In the genomic region with DNA sequence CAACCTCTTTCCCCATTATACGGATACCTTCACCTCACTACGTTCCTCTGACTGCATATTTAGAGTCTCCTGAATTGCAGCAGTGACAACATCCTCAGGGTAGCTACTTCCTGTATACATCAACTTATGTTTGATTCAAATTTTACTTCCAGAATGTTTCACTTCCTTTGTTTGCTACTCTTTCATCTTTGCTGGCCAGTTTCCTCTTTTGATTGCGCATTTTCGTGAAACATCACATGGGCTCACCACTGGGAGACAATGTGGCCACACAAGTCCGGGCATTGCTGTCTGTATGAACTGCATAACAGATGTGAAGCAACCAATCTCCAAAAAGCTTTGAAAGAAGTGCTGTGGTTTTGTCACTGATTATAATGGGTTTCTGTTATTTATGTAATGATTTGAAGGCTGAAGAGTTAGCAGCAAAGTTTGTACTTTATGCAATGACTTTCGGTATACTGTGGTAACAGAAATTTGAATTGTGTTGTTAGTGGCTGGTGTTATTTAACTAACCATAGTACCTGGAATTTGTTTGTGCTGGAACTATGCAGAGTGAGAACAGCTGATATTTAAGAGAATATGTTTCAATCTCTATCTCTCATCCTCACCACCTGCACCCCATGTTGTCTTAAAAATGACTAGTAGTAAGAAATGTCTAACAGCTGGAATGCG, we compare ENCODE assay signal across 8 cellular contexts. TPM values are rescaled to one million over a fixed set of nuclear protein-coding genes. Genes with fewer than 3 reads are reported as not detected.
DNase-seq lines count a peak whose midpoint lies in the region; ATAC-seq and TF ChIP-seq lines count a peak whose summit lies in the region.

No MANE protein-coding gene starts in this region.

- no peak overlapping the region for H2AFZ ChIP-seq in H9 (ENCODE audit: low read length)

- DNase-seq in H9 (no peak), NB4 (ENCODE audit: low read depth) (peak; percentile 45), NCI-H1930 (lab: John Stamatoyannopoulos, UW) (no peak), NCI-H345 treated with DMSO at 0.1 percent for 48 hours (lab: John Stamatoyannopoulos, UW; ENCODE audit: unreplicated experiment) (no peak), NCI-H2196 treated with DMSO at 0.1 percent for 48 hours (lab: John Stamatoyannopoulos, UW; ENCODE audit: unreplicated experiment) (no peak)
- DNase-seq in effector memory CD8-positive, alpha-beta T cell = peak in 2 of 3 experiments; percentile 10 to 21

- no peaks in the 10 kb centered on the region for H3K27me3 ChIP-seq in H9 (ENCODE audit: insufficient read depth, low read length)

- no peaks in the 10 kb centered on the region for H4K20me1 ChIP-seq in H9 (ENCODE audit: control insufficient read depth, insufficient read depth, insufficient read length)

- peak; percentile 83 for ATAC-seq in GM18861 (IDR thresholded peaks at IDR 0.05; ENCODE audit: unreplicated experiment)
- peak; percentile 85 for ATAC-seq in effector memory CD8-positive, alpha-beta T cell (replicated peaks)
- peak; percentile 83 for ATAC-seq in stimulated activated memory B cell treated with anti-CD40 and anti-IgM and Interleukin-4, amounts not matched to agents 10 μg/mL and 1 μg/mL and 100 μg/mL, for 72 hours

- H3K27ac Mint-ChIP-seq in H9 = peak overlapping the region in 1 of 3 experiments; percentile 4; a peak in 2 of 7 replicates
- no peak overlapping the region for H3K27ac Mint-ChIP-seq in effector memory CD8-positive, alpha-beta T cell
- H3K27ac Mint-ChIP-seq in stimulated activated memory B cell treated with anti-CD40 and anti-IgM and Interleukin-4, amounts not matched to agents 10 μg/mL and 1 μg/mL and 100 μg/mL, for 72 hours = no peak overlapping the region

- no peaks in the 10 kb centered on the region for H3K9me3 ChIP-seq in H9 (ENCODE audit: control insufficient read depth, low read depth, low read length)

- no peak overlapping the region for H2BK20ac ChIP-seq in H9 (ENCODE audit: low read depth, low read length, poor library complexity, severe bottlenecking)

- no peaks in the 10 kb centered on the region for H3K23me2 ChIP-seq in H9 (ENCODE audit: insufficient read length, low read depth, low read length, poor library complexity, severe bottlenecking)

- no peak overlapping the region for H3K4ac ChIP-seq in H9 (ENCODE audit: low read depth, low read length)

- H3K4me2 ChIP-seq in H9 (ENCODE audit: insufficient read depth, insufficient read length, low read length) = no peak overlapping the region

- H3K79me2 ChIP-seq in H9 (ENCODE audit: insufficient read depth, low read length) = no peaks in the 10 kb centered on the region

- H3K23ac ChIP-seq in H9 (ENCODE audit: insufficient read length, low read depth, low read length) = no peak overlapping the region

- H2BK12ac ChIP-seq in H9 (ENCODE audit: insufficient read length, low read depth, low read length) = no peak overlapping the region

- no peak overlapping the region for H2AK5ac ChIP-seq in H9 (ENCODE audit: insufficient read length, low read length)

- no peak overlapping the region for H2BK15ac ChIP-seq in H9 (ENCODE audit: low read depth, low read length)

- H4K91ac ChIP-seq in H9 (ENCODE audit: insufficient read length, low read depth, low read length) = no peak overlapping the region

- H3K9ac ChIP-seq in H9 (ENCODE audit: extremely low read depth, insufficient read length, low read length) = no peak overlapping the region

- no peaks in the 10 kb centered on the region; the same call in 1 of the 2 replicates for H3K27me3 Mint-ChIP-seq in H9 (ENCODE audit: low read depth)
- peaks cover 0 to 23% of the 10 kb centered on the region in 2 donors for H3K27me3 Mint-ChIP-seq in effector memory CD8-positive, alpha-beta T cell
- peaks cover 14% of the 10 kb centered on the region for H3K27me3 Mint-ChIP-seq in stimulated activated memory B cell treated with anti-CD40 and anti-IgM and Interleukin-4, amounts not matched to agents 10 μg/mL and 1 μg/mL and 100 μg/mL, for 72 hours

- H3K4me1 Mint-ChIP-seq in H9 = peaks cover 4 to 6% of the 10 kb centered on the region in 2 experiments
- peaks cover 0 to 3% of the 10 kb centered on the region in 2 donors for H3K4me1 Mint-ChIP-seq in effector memory CD8-positive, alpha-beta T cell (ENCODE audit: low read depth in 2 of 2)
- peaks cover 11% of the 10 kb centered on the region for H3K4me1 Mint-ChIP-seq in stimulated activated memory B cell treated with anti-CD40 and anti-IgM and Interleukin-4, amounts not matched to agents 10 μg/mL and 1 μg/mL and 100 μg/mL, for 72 hours

- H3K79me1 ChIP-seq in H9 (ENCODE audit: insufficient read depth, low read depth, low read length, poor library complexity, severe bottlenecking) = no peaks in the 10 kb centered on the region

- no CpG with 5 or more reads among the region's 7 CpGs for WGBS in H9 (ENCODE audit: extremely low coverage, insufficient read length, low lambda C conversion rate)

- H3K14ac ChIP-seq in H9 (ENCODE audit: insufficient read depth, low read length) = no peak overlapping the region

- no peak overlapping the region for H3K56ac ChIP-seq in H9 (ENCODE audit: insufficient read length, low read depth, low read length)

- peaks cover 7% of the 10 kb centered on the region; the same call in 1 of the 2 replicates for H3K4me1 ChIP-seq in H9 (ENCODE audit: insufficient read depth, low read length)

- H3K36me3 Mint-ChIP-seq in H9 (ENCODE audit: insufficient read depth in 1 of 3, low read depth in 3 of 3) = peaks cover 2 to 8% (median 7%) of the 10 kb centered on the region in 3 experiments; a peak in 5 of 7 replicates
- no peaks in the 10 kb centered on the region for H3K36me3 Mint-ChIP-seq in effector memory CD8-positive, alpha-beta T cell (ENCODE audit: insufficient read depth)
- H3K36me3 Mint-ChIP-seq in stimulated activated memory B cell treated with anti-CD40 and anti-IgM and Interleukin-4, amounts not matched to agents 10 μg/mL and 1 μg/mL and 100 μg/mL, for 72 hours = no peaks in the 10 kb centered on the region

- H3K4me3 ChIP-seq in NB4 (ENCODE audit: low read depth, low read length) = no peak overlapping the region

- peak overlapping the region; percentile 42 for H3K27ac ChIP-seq in H9 (ENCODE audit: insufficient read length, low read depth, low read length)

- no peak overlapping the region for H3K4me3 Mint-ChIP-seq in H9
- no peak overlapping the region for H3K4me3 Mint-ChIP-seq in effector memory CD8-positive, alpha-beta T cell
- H3K4me3 Mint-ChIP-seq in stimulated activated memory B cell treated with anti-CD40 and anti-IgM and Interleukin-4, amounts not matched to agents 10 μg/mL and 1 μg/mL and 100 μg/mL, for 72 hours = peak overlapping the region; percentile 3

- H3T11ph ChIP-seq in H9 (ENCODE audit: low read length) = no peak overlapping the region

- no peak overlapping the region for H4K5ac ChIP-seq in H9 (ENCODE audit: insufficient read length, low read depth, low read length)

- TF ChIP-seq CTCF in H9 (conservative IDR thresholded peaks at IDR 0.05) (no peak), NB4 (IDR thresholded peaks at IDR 0.05; ENCODE audit: low read depth, low read length) (no peak)

- H4K8ac ChIP-seq in H9 (replicated peaks; ENCODE audit: insufficient read length, low read depth, low read length) = no peak overlapping the region

- TF ChIP-seq POLR2A in NB4 (IDR thresholded peaks at IDR 0.05; ENCODE audit: extremely low read depth, insufficient read length) = no peak

- no peaks in the 10 kb centered on the region for H3K9me3 Mint-ChIP-seq in H9
- no peaks in the 10 kb centered on the region for H3K9me3 Mint-ChIP-seq in effector memory CD8-positive, alpha-beta T cell
- H3K9me3 Mint-ChIP-seq in stimulated activated memory B cell treated with anti-CD40 and anti-IgM and Interleukin-4, amounts not matched to agents 10 μg/mL and 1 μg/mL and 100 μg/mL, for 72 hours = no peaks in the 10 kb centered on the region

- no peak overlapping the region for H2BK120ac ChIP-seq in H9 (ENCODE audit: low read depth, low read length, poor library complexity, severe bottlenecking)

- H2BK5ac ChIP-seq in H9 (ENCODE audit: insufficient read length, low read length) = no peak overlapping the region

- no peak overlapping the region for H3K18ac ChIP-seq in H9 (ENCODE audit: insufficient read length, low read depth, low read length)

RNA-seq across cellular contexts. Expression of a gene that starts 7.4 kb away (rescaled TPM):
- total RNA-seq in H9 (2021) = 8.5 and 8.6 TPM in 2 replicates

Comparison
In these comparisons a context has a peak if more than half of its experiments do, and no peak if none do; other contexts are left out.
1. DNase-seq: peak in NB4 (single experiment) and effector memory CD8-positive, alpha-beta T cell (2 of 3); none in H9 (single experiment), NCI-H1930 (0 of 2), NCI-H345 treated with DMSO at 0.1 percent for 48 hours (single experiment) and NCI-H2196 treated with DMSO at 0.1 percent for 48 hours (single experiment).
2. Peak in every context shown above with its lines, with median percentiles within 50 percentile points of each other: ATAC-seq.